ENCODE assay signal across 14 cellular contexts in genomic region chr5:110880413-110880812, GRCh38.
DNase-seq lines count a peak whose midpoint lies in the region; ATAC-seq, FAIRE-seq and TF ChIP-seq lines count a peak whose summit lies in the region.
"Had no signal": no experiment of that assay in that cellular context is flagged by ENCODE, and none has a peak within 500 bp of the region (broad histone marks: within the 10 kb centered on the region; RNA-seq: fewer than 3 reads in every experiment).

No MANE protein-coding gene starts in this region.

- intact Hi-C loops in HepG2 (cut with micrococcal nuclease; ENCODE audit: unreplicated experiment), result no loop called here

- TF ChIP-seq EP300 in HepG2 (IDR thresholded peaks at IDR 0.05; ENCODE audit: low read depth in 2 of 2, low read length in 2 of 2) (no peak), HepG2 (CRISPR knock-in tag; IDR thresholded peaks at IDR 0.05; ENCODE audit: borderline replicate concordance) (no peak)

- TF ChIP-seq POLR2A in HepG2 (IDR thresholded peaks at IDR 0.05; ENCODE audit: insufficient read depth in 1 of 2, low read depth in 2 of 2, low read length in 2 of 2), result no peak

- TF ChIP-seq CTCF in liver (IDR thresholded peaks at IDR 0.05; ENCODE audit: low read depth, low read length, missing input control) (no peak), HepG2 (CRISPR knock-in tag; IDR thresholded peaks at IDR 0.05) (no peak), coronary artery (IDR thresholded peaks at IDR 0.05) (no peak)

- H3K4me1 ChIP-seq in liver (ENCODE audit: control insufficient read depth in 4 of 4, insufficient read depth in 4 of 4, low read length in 3 of 4), result peaks cover 0 to 10% (median 3%) of the 10 kb centered on the region in 4 donors
- no peaks in the 10 kb centered on the region for H3K4me1 ChIP-seq in HepG2 (ENCODE audit: insufficient read depth, low read length)
- H3K4me1 ChIP-seq: BE2C, upper lobe of right lung had no signal

- H3K27me3 ChIP-seq in liver (ENCODE audit: control insufficient read depth in 4 of 4, insufficient read depth in 4 of 4, low read length in 3 of 4) (no peaks in the 10 kb centered on the region), HepG2 (ENCODE audit: control insufficient read depth in 1 of 2, insufficient read depth in 2 of 2, low read length in 2 of 2) (no peaks in the 10 kb centered on the region)
- H3K27me3 ChIP-seq: upper lobe of right lung had no signal

- H3K4me3 ChIP-seq in liver (ENCODE audit: low read depth in 1 of 3, low read length in 3 of 3) (no peak overlapping the region), HepG2 (replicated peaks in 1 of 3; ENCODE audit: insufficient read depth in 1 of 3, low read depth in 2 of 3, low read length in 3 of 3) (no peak overlapping the region), coronary artery (no peak overlapping the region)
- H3K4me3 ChIP-seq: upper lobe of right lung had no signal

- DNase-seq in HepG2 (ENCODE audit: low spot score) (no peak), amniotic epithelial cell (ENCODE audit: low read depth) (peak; percentile 82), glomerular visceral epithelial cell (ENCODE audit: extremely low spot score) (peak; percentile 95), coronary artery (ENCODE audit: low spot score) (no peak)
- DNase-seq in effector CD4-positive, alpha-beta T cell, result no peak
- DNase-seq: BE2C, KG1, NCI-H526 treated with DMSO at 0.1 percent for 48 hours, nephron progenitor cell, T-helper 2 cell, upper lobe of right lung had no signal

- in situ Hi-C loops in HepG2 (cut with HindIII; ENCODE audit: extremely low pct_ligation_motif_present, low pct_unique_long_range_greater_than_20kb), result no loop called here

- CTCF ChIA-PET in HepG2 (lab: Yijun Ruan, JAX; ENCODE audit: low intra/inter-chr PET ratio, low total read pairs), result no interaction called here

- peak in 1 of 2 donors; percentile 6 for TF ChIP-seq RAD21 in liver (IDR thresholded peaks at IDR 0.05)
- TF ChIP-seq RAD21 in HepG2 (CRISPR knock-in tag; IDR thresholded peaks at IDR 0.05), result no peak

- H3K9ac ChIP-seq in liver (ENCODE audit: low read depth in 1 of 2, low read length in 2 of 2), result no peak overlapping the region
- no peak overlapping the region for H3K9ac ChIP-seq in HepG2 (ENCODE audit: insufficient read depth, low read depth, low read length)

- no peaks in the 10 kb centered on the region for H4K20me1 ChIP-seq in HepG2 (ENCODE audit: insufficient read depth, low read length)

- H3K27ac ChIP-seq in liver (ENCODE audit: low read depth in 1 of 2, low read length in 2 of 2), result peak overlapping the region in 1 of 2 donors; percentile 50
- no peak overlapping the region for H3K27ac ChIP-seq in HepG2 (ENCODE audit: extremely low read length, insufficient read depth, low read length)
- H3K27ac ChIP-seq in coronary artery, result no peak overlapping the region
- H3K27ac ChIP-seq: upper lobe of right lung had no signal

- H2AFZ ChIP-seq in HepG2 (ENCODE audit: low read length), result no peak overlapping the region

- no peaks in the 10 kb centered on the region for H3K79me2 ChIP-seq in HepG2 (ENCODE audit: insufficient read depth, low read length)

- FAIRE-seq in HepG2 (lab: Jason Lieb, UNC), result no peak

- no peak for ATAC-seq in HepG2
- no peak for ATAC-seq in GM21526 (IDR thresholded peaks at IDR 0.05; ENCODE audit: low FRiP score, unreplicated experiment)
- no peak for ATAC-seq in HG03571 (IDR thresholded peaks at IDR 0.05; ENCODE audit: unreplicated experiment)
- ATAC-seq: upper lobe of right lung had no signal

- H3K4me2 ChIP-seq in HepG2 (ENCODE audit: low read depth, low read length), result no peak overlapping the region

- 37% methylated on average over 2 of the region's 2 CpGs for WGBS in liver
- WGBS in HepG2 (ENCODE audit: low lambda C conversion rate), result 60% methylated on average over 2 of the region's 2 CpGs

- BruUV-seq in HepG2 (replicated peaks; lab: Mats Ljungman, UMichigan), result no TSS peak

- no peaks in the 10 kb centered on the region for H3K9me3 ChIP-seq in liver (ENCODE audit: control insufficient read depth in 4 of 4, low read length in 3 of 4)
- H3K9me3 ChIP-seq in HepG2 (ENCODE audit: low read length), result no peaks in the 10 kb centered on the region
- H3K9me3 ChIP-seq: BE2C, upper lobe of right lung had no signal

- no peaks in the 10 kb centered on the region for H3K36me3 ChIP-seq in liver (ENCODE audit: control insufficient read depth in 4 of 4, insufficient read depth in 3 of 4, low read depth in 1 of 4, low read length in 3 of 4)
- no peaks in the 10 kb centered on the region for H3K36me3 ChIP-seq in HepG2 (replicated peaks in 1 of 2; ENCODE audit: control insufficient read depth in 1 of 2, insufficient read depth in 2 of 2, low read length in 2 of 2)
- H3K36me3 ChIP-seq: BE2C, upper lobe of right lung had no signal

- POLR2A ChIA-PET in HepG2 (lab: Yijun Ruan, JAX), result no interaction called here

TF ChIP-seq in liver, 16 proteins besides CTCF, POLR2A, EP300 and RAD21 (continues in another document):
- TF ChIP-seq JUND (IDR thresholded peaks at IDR 0.05) (peak; percentile 71 to 81), HNF4G (IDR thresholded peaks at IDR 0.05) (no peak), EGR1 (IDR thresholded peaks at IDR 0.05; ENCODE audit: low read depth in 2 of 2) (no peak), ATF3 (IDR thresholded peaks at IDR 0.05) (peak; percentile 32), SP1 (IDR thresholded peaks at IDR 0.05) (no peak), NR2F2 (IDR thresholded peaks at IDR 0.05) (peak; percentile 41), MAX (IDR thresholded peaks at IDR 0.05) (no peak)

TF ChIP-seq in HepG2, 621 proteins besides CTCF, POLR2A, EP300 and RAD21:
- no peak for TF ChIP-seq ZFP36L2 (CRISPR knock-in tag; IDR thresholded peaks at IDR 0.05)
- TF ChIP-seq HNRNPL (IDR thresholded peaks at IDR 0.05; ENCODE audit: low read depth, low read length), result no peak
- TF ChIP-seq ZNF644 (CRISPR knock-in tag; IDR thresholded peaks at IDR 0.05; ENCODE audit: low read depth), result no peak
- TF ChIP-seq ZNF354B (CRISPR knock-in tag; IDR thresholded peaks at IDR 0.05), result no peak
- no peak for TF ChIP-seq AGO2 (optimal IDR thresholded peaks at IDR 0.05; ENCODE audit: low read depth, low read length)

Comparison
In these comparisons a context has a peak if more than half of its experiments do, and no peak if none do; other contexts are left out.
1. DNase-seq: peak in amniotic epithelial cell (single experiment) and glomerular visceral epithelial cell (single experiment); none in HepG2 (single experiment), effector CD4-positive, alpha-beta T cell (single experiment) and coronary artery (single experiment).